In genomic region chr15:50058231-50058630, GRCh38 we compare ENCODE assay signal across 13 cellular contexts.
DNase-seq lines count a peak whose midpoint lies in the region; ATAC-seq lines count a peak whose summit lies in the region.
"Had no signal": no experiment of that assay in that cellular context is flagged by ENCODE, and none has a peak within 500 bp of the region (broad histone marks: within the 10 kb centered on the region; RNA-seq: fewer than 3 reads in every experiment).

No MANE protein-coding gene starts in this region.

- no peak overlapping the region for H3K27ac Mint-ChIP-seq in T-helper 17 cell
- H3K27ac Mint-ChIP-seq: activated naive CD8-positive, alpha-beta T cell had no signal

- H3K36me3 ChIP-seq in muscle layer of colon (ENCODE audit: insufficient read depth, low read length) = no peaks in the 10 kb centered on the region

- H3K9me3 ChIP-seq in muscle layer of colon (ENCODE audit: low read length) = no peaks in the 10 kb centered on the region
- no peaks in the 10 kb centered on the region for H3K9me3 ChIP-seq in T-helper 17 cell (ENCODE audit: control insufficient read depth, low read length, poor library complexity, severe bottlenecking)

- peak; percentile 29 for DNase-seq in DMS153 (lab: John Stamatoyannopoulos, UW)
- DNase-seq in NCI-H1105 treated with DMSO at 0.1 percent for 48 hours (lab: John Stamatoyannopoulos, UW) = peak; percentile 49
- DNase-seq in T-helper 17 cell = no peak
- DNase-seq in activated CD4-positive, alpha-beta T cell treated with anti-CD3 and anti-CD28 coated beads for 48 hours = no peak
- DNase-seq: MV-4-11 had no signal

- no peaks in the 10 kb centered on the region for H3K27me3 ChIP-seq in muscle layer of colon (ENCODE audit: control insufficient read depth in 1 of 2, insufficient read depth in 2 of 2, low read length in 2 of 2)

- no peak overlapping the region for H3K9ac ChIP-seq in muscle layer of colon (ENCODE audit: low read length)

- no peak overlapping the region for H3K4me3 ChIP-seq in muscle layer of colon (ENCODE audit: low read depth in 1 of 2, low read length in 2 of 2)
- H3K4me3 ChIP-seq: lung, skin epidermis had no signal

- H3K36me3 Mint-ChIP-seq in T-helper 17 cell (ENCODE audit: low read depth) = no peaks in the 10 kb centered on the region
- H3K36me3 Mint-ChIP-seq: activated naive CD8-positive, alpha-beta T cell had no signal

- H3K27ac ChIP-seq in cingulate gyrus (ENCODE audit: low read depth, low read length) (peak overlapping the region; percentile 67), muscle layer of colon (ENCODE audit: low read depth, low read length) (peak overlapping the region; percentile 22)

- ATAC-seq in HG03565 (IDR thresholded peaks at IDR 0.05; ENCODE audit: unreplicated experiment) (no peak), T-helper 17 cell (no peak), HG03342 (IDR thresholded peaks at IDR 0.05; ENCODE audit: unreplicated experiment) (no peak)
- ATAC-seq: Right ventricle myocardium inferior had no signal

- no peaks in the 10 kb centered on the region for H3K4me1 Mint-ChIP-seq in T-helper 17 cell

- H3K4me1 ChIP-seq in muscle layer of colon (ENCODE audit: insufficient read depth, low read length) = peaks cover 35% of the 10 kb centered on the region

- H3K27me3 Mint-ChIP-seq in T-helper 17 cell = peaks cover 48% of the 10 kb centered on the region

- H3K4me3 Mint-ChIP-seq in T-helper 17 cell = no peak overlapping the region
- H3K4me3 Mint-ChIP-seq: activated naive CD8-positive, alpha-beta T cell had no signal

Comparison
In these comparisons a context has a peak if more than half of its experiments do, and no peak if none do; other contexts are left out.
1. DNase-seq: peak in DMS153 (single experiment) and NCI-H1105 treated with DMSO at 0.1 percent for 48 hours (single experiment); none in T-helper 17 cell (0 of 3) and activated CD4-positive, alpha-beta T cell treated with anti-CD3 and anti-CD28 coated beads for 48 hours (single experiment).